14 cellular contexts compared by ENCODE assay signal in genomic region chr10:30987463-30987862, GRCh38. TPM values are rescaled to one million over a fixed set of nuclear protein-coding genes. Genes with fewer than 3 reads are reported as not detected.
DNase-seq lines count a peak whose midpoint lies in the region; ATAC-seq and TF ChIP-seq lines count a peak whose summit lies in the region.
"Had no signal": no experiment of that assay in that cellular context is flagged by ENCODE, and none has a peak within 500 bp of the region (broad histone marks: within the 10 kb centered on the region; RNA-seq: fewer than 3 reads in every experiment).

No MANE protein-coding gene starts in this region.

- H3K4me3 Mint-ChIP-seq in activated CD4-positive, alpha-beta T cell treated with anti-CD3 and anti-CD28 coated beads, Interleukin-2, amount 10 ng/mL, durations not matched to agents 24 days and 14 days: no peak overlapping the region
- peak overlapping the region; percentile 33 for H3K4me3 Mint-ChIP-seq in activated T-helper 2 cell treated with anti-CD3 and anti-CD28 coated beads, Interferon-gamma antibody, Interleukin-2, Interleukin-4, amounts not matched to agents 10 μg/mL and 5 μg/mL and 100 μg/mL, durations not matched to agents 14 hours and 24 hours and 36 hours (ENCODE audit: low read depth)
- H3K4me3 Mint-ChIP-seq: CD8-positive, alpha-beta memory T cell; H9 had no signal

- no peak for TF ChIP-seq POLR2A in IMR-90 (IDR thresholded peaks at IDR 0.05; ENCODE audit: low read depth, low read length)

- no peaks in the 10 kb centered on the region for H3K9me3 ChIP-seq in IMR-90 (ENCODE audit: control insufficient read depth, insufficient read depth, low read length)
- H3K9me3 ChIP-seq: Caco-2 had no signal

- peak overlapping the region; percentile 39; the same call in 1 of the 2 replicates for H2BK20ac ChIP-seq in IMR-90 (ENCODE audit: low read depth, low read length)

- no peak overlapping the region for H2BK5ac ChIP-seq in IMR-90 (ENCODE audit: low read depth, low read length, poor library complexity, severe bottlenecking)

- peak overlapping the region in 1 of 2 experiments; percentile 56; a peak in 1 of 4 replicates for H4K8ac ChIP-seq in IMR-90 (ENCODE audit: low read depth in 2 of 2, low read length in 2 of 2)

- DNase-seq in activated CD4-positive, alpha-beta T cell treated with anti-CD3 and anti-CD28 coated beads, Interleukin-2, amount 10 ng/mL, durations not matched to agents 24 days and 14 days: peak; percentile 49
- no peak for DNase-seq in activated CD4-positive, alpha-beta T cell treated with anti-CD3 and anti-CD28 coated beads, Interleukin-2, amount 50 U/mL, for 48 hours
- DNase-seq in IMR-90 (no peak), left ventricle myocardium superior (no peak), islet precursor cell (no peak), superior temporal gyrus (ENCODE audit: extremely low spot score) (no peak)
- no peak for DNase-seq in activated T-helper 2 cell treated with anti-CD3 and anti-CD28 coated beads, Interferon-gamma antibody, Interleukin-2, Interleukin-4, amounts not matched to agents 10 μg/mL and 5 μg/mL and 100 μg/mL, durations not matched to agents 14 hours and 24 hours and 36 hours (ENCODE audit: low spot score)
- no peak for DNase-seq in activated naive CD4-positive, alpha-beta T cell treated with anti-CD3 and anti-CD28 coated beads, Interleukin-2, amount 50 U/mL, for 72 hours (ENCODE audit: low spot score in 2 of 2)
- DNase-seq: Caco-2; CD8-positive, alpha-beta memory T cell; GF-D8; GOT3; H9 had no signal

- peaks cover 3% of the 10 kb centered on the region; the same call in 1 of the 2 replicates for H3K4me1 ChIP-seq in IMR-90 (ENCODE audit: control insufficient read depth, insufficient read depth, low read length)
- H3K4me1 ChIP-seq: Caco-2 had no signal

- no peak overlapping the region for H4K5ac ChIP-seq in IMR-90 (ENCODE audit: low read depth, low read length)

- peaks cover 7% of the 10 kb centered on the region for H3K36me3 Mint-ChIP-seq in activated CD4-positive, alpha-beta T cell treated with anti-CD3 and anti-CD28 coated beads, Interleukin-2, amount 10 ng/mL, durations not matched to agents 24 days and 14 days (ENCODE audit: low read depth)
- peaks cover 22% of the 10 kb centered on the region for H3K36me3 Mint-ChIP-seq in activated T-helper 2 cell treated with anti-CD3 and anti-CD28 coated beads, Interferon-gamma antibody, Interleukin-2, Interleukin-4, amounts not matched to agents 10 μg/mL and 5 μg/mL and 100 μg/mL, durations not matched to agents 14 hours and 24 hours and 36 hours (ENCODE audit: low read depth)
- peaks cover 0 to 7% of the 10 kb centered on the region in 2 donors for H3K36me3 Mint-ChIP-seq in activated naive CD4-positive, alpha-beta T cell treated with anti-CD3 and anti-CD28 coated beads, Interleukin-2, amount 50 U/mL, for 72 hours

- peak overlapping the region; percentile 37 for H2BK120ac ChIP-seq in IMR-90 (ENCODE audit: low read depth, low read length)

- CTCF ChIA-PET in IMR-90 (lab: Yijun Ruan, JAX): interaction anchor here (0.6 kb wide), 1 partner anchor 10 kb away, joined by 4 read pairs; no protein-coding TSS in a partner anchor

- no peaks in the 10 kb centered on the region for H4K20me1 ChIP-seq in IMR-90 (ENCODE audit: insufficient read depth, low read length)

- ATAC-seq in IMR-90 (ENCODE audit: low read depth): no peak
- peak; percentile 67 for ATAC-seq in left ventricle myocardium superior
- no peak for ATAC-seq in activated naive CD4-positive, alpha-beta T cell treated with anti-CD3 and anti-CD28 coated beads, Interleukin-2, amount 50 U/mL, for 72 hours

- no peak overlapping the region for H2AK9ac ChIP-seq in IMR-90 (replicated peaks; ENCODE audit: low read depth, low read length, poor library complexity)

- no TSS peak for BruUV-seq in IMR-90 (replicated peaks; lab: Mats Ljungman, UMichigan)

- intact Hi-C loops in activated CD4-positive, alpha-beta T cell treated with anti-CD3 and anti-CD28 coated beads, Interleukin-2, amount 10 ng/mL, durations not matched to agents 24 days and 14 days (cut with micrococcal nuclease): loop anchor here (2.0 to 10.0 kb wide), 3 partner anchors 19 to 365 kb away; no protein-coding TSS in a partner anchor
- intact Hi-C loops in IMR-90 (cut with micrococcal nuclease): no loop called here
- intact Hi-C loops in activated T-helper 2 cell treated with anti-CD3 and anti-CD28 coated beads, Interferon-gamma antibody, Interleukin-2, Interleukin-4, amounts not matched to agents 10 μg/mL and 5 μg/mL and 100 μg/mL, durations not matched to agents 14 hours and 24 hours and 36 hours (cut with micrococcal nuclease): loop anchor here (5.0 to 10.0 kb wide), 5 partner anchors 107 to 330 kb away; partner anchors contain the start of gene ZEB1
- intact Hi-C loops in left ventricle myocardium superior (cut with micrococcal nuclease): no loop called here

- peak overlapping the region; percentile 36; the same call in 1 of the 2 replicates for H3K4ac ChIP-seq in IMR-90 (ENCODE audit: low read depth, low read length)

- H3K4me2 ChIP-seq in IMR-90 (ENCODE audit: low read depth, low read length): no peak overlapping the region

- H3K23ac ChIP-seq in IMR-90 (ENCODE audit: low read depth, low read length): peak overlapping the region; percentile 31; the same call in 1 of the 2 replicates

- peak overlapping the region; percentile 37; the same call in 1 of the 2 replicates for H3K14ac ChIP-seq in IMR-90 (replicated peaks; ENCODE audit: low read depth, low read length)

- H3K9me1 ChIP-seq in IMR-90 (ENCODE audit: insufficient read depth, low read length): no peaks in the 10 kb centered on the region; the same call in 1 of the 2 replicates

- no peak for TF ChIP-seq CTCF in IMR-90 (conservative IDR thresholded peaks at IDR 0.05; ENCODE audit: low read depth, low read length)

- H3K9ac ChIP-seq in IMR-90 (ENCODE audit: low read depth, low read length): no peak overlapping the region

- no CpG with 5 or more reads among the region's 5 CpGs for WGBS in IMR-90 (ENCODE audit: extremely low coverage in 2 of 2, insufficient read length in 1 of 2), 2 experiments

- H4K91ac ChIP-seq in IMR-90 (ENCODE audit: insufficient read depth, low read depth, low read length): peak overlapping the region; percentile 49; the same call in 1 of the 2 replicates

- no peaks in the 10 kb centered on the region for H3K27me3 ChIP-seq in IMR-90 (ENCODE audit: control insufficient read depth, insufficient read depth, low read length)

- no peak overlapping the region for H2AFZ ChIP-seq in IMR-90 (replicated peaks; ENCODE audit: low read length, poor library complexity)

- H3K36me3 ChIP-seq in IMR-90 (ENCODE audit: control insufficient read depth, insufficient read depth, low read length): no peaks in the 10 kb centered on the region

- H3K4me3 ChIP-seq in IMR-90 (ENCODE audit: insufficient read depth, low read depth, low read length): no peak overlapping the region

- TF ChIP-seq RAD21 in IMR-90 (IDR thresholded peaks at IDR 0.05; ENCODE audit: low read length): no peak

- peak overlapping the region; percentile 88 for H2BK15ac ChIP-seq in IMR-90 (ENCODE audit: low read depth, low read length)

- POLR2A ChIA-PET in IMR-90 (lab: Charles Lee; ENCODE audit: unreplicated experiment): no interaction called here

- H2AK5ac ChIP-seq in IMR-90 (ENCODE audit: low read depth, low read length): peak overlapping the region; percentile 76

- H3K27ac Mint-ChIP-seq in activated CD4-positive, alpha-beta T cell treated with anti-CD3 and anti-CD28 coated beads, Interleukin-2, amount 10 ng/mL, durations not matched to agents 24 days and 14 days: peak overlapping the region; percentile 65
- no peak overlapping the region for H3K27ac Mint-ChIP-seq in activated T-helper 2 cell treated with anti-CD3 and anti-CD28 coated beads, Interferon-gamma antibody, Interleukin-2, Interleukin-4, amounts not matched to agents 10 μg/mL and 5 μg/mL and 100 μg/mL, durations not matched to agents 14 hours and 24 hours and 36 hours
- no peak overlapping the region for H3K27ac Mint-ChIP-seq in activated naive CD4-positive, alpha-beta T cell treated with anti-CD3 and anti-CD28 coated beads, Interleukin-2, amount 50 U/mL, for 72 hours
- H3K27ac Mint-ChIP-seq: CD8-positive, alpha-beta memory T cell; H9 had no signal

- H3K56ac ChIP-seq in IMR-90 (ENCODE audit: extremely low read depth, insufficient read depth, low read length): no peak overlapping the region; the same call in 1 of the 2 replicates

- in situ Hi-C loops in IMR-90 (cut with MboI; ENCODE audit: low sequenced_read_pairs): no loop called here

- H3K79me1 ChIP-seq in IMR-90 (ENCODE audit: low read depth in 1 of 2, low read length in 2 of 2): peaks cover 8 to 35% of the 10 kb centered on the region in 2 experiments

- no peak overlapping the region for H3K27ac ChIP-seq in IMR-90 (ENCODE audit: insufficient read depth, low read length)
- H3K27ac ChIP-seq: 22Rv1 had no signal

- H3K18ac ChIP-seq in IMR-90 (ENCODE audit: low read depth, low read length): peak overlapping the region; percentile 73; the same call in 1 of the 2 replicates

- dilution Hi-C loops in IMR-90 (cut with HindIII; ENCODE audit: low sequenced_read_pairs, unreplicated experiment): no loop called here

- H3K9me3 Mint-ChIP-seq in activated CD4-positive, alpha-beta T cell treated with anti-CD3 and anti-CD28 coated beads, Interleukin-2, amount 10 ng/mL, durations not matched to agents 24 days and 14 days: peaks cover 5% of the 10 kb centered on the region
- H3K9me3 Mint-ChIP-seq in activated T-helper 2 cell treated with anti-CD3 and anti-CD28 coated beads, Interferon-gamma antibody, Interleukin-2, Interleukin-4, amounts not matched to agents 10 μg/mL and 5 μg/mL and 100 μg/mL, durations not matched to agents 14 hours and 24 hours and 36 hours: peaks cover 7% of the 10 kb centered on the region
- H3K9me3 Mint-ChIP-seq in activated naive CD4-positive, alpha-beta T cell treated with anti-CD3 and anti-CD28 coated beads, Interleukin-2, amount 50 U/mL, for 72 hours: peaks cover 0 to 5% of the 10 kb centered on the region in 2 donors
- H3K9me3 Mint-ChIP-seq: H9 had no signal

- peaks cover 22% of the 10 kb centered on the region for H3K4me1 Mint-ChIP-seq in activated CD4-positive, alpha-beta T cell treated with anti-CD3 and anti-CD28 coated beads, Interleukin-2, amount 10 ng/mL, durations not matched to agents 24 days and 14 days
- peaks cover 36% of the 10 kb centered on the region for H3K4me1 Mint-ChIP-seq in activated T-helper 2 cell treated with anti-CD3 and anti-CD28 coated beads, Interferon-gamma antibody, Interleukin-2, Interleukin-4, amounts not matched to agents 10 μg/mL and 5 μg/mL and 100 μg/mL, durations not matched to agents 14 hours and 24 hours and 36 hours (ENCODE audit: low read depth)
- H3K4me1 Mint-ChIP-seq: H9 had no signal

- H3K27me3 Mint-ChIP-seq in activated CD4-positive, alpha-beta T cell treated with anti-CD3 and anti-CD28 coated beads, Interleukin-2, amount 10 ng/mL, durations not matched to agents 24 days and 14 days: no peaks in the 10 kb centered on the region
- no peaks in the 10 kb centered on the region for H3K27me3 Mint-ChIP-seq in activated T-helper 2 cell treated with anti-CD3 and anti-CD28 coated beads, Interferon-gamma antibody, Interleukin-2, Interleukin-4, amounts not matched to agents 10 μg/mL and 5 μg/mL and 100 μg/mL, durations not matched to agents 14 hours and 24 hours and 36 hours (ENCODE audit: low read depth)
- H3K27me3 Mint-ChIP-seq: CD8-positive, alpha-beta memory T cell had no signal

RNA-seq across cellular contexts. Expression of gene ZNF438, which starts 44.2 kb away (rescaled TPM):
- total RNA-seq in activated CD4-positive, alpha-beta T cell treated with anti-CD3 and anti-CD28 coated beads, Interleukin-2, amount 10 ng/mL, durations not matched to agents 24 days and 14 days: 2.4 and 3.2 TPM in 2 replicates
- total RNA-seq in IMR-90 (2012; rRNA removed): 2.8 and 2.9 TPM in 2 replicates
- 1.8 TPM in 2 replicates for polyA plus RNA-seq in IMR-90 (2012; rRNA removed)
- polyA plus RNA-seq in IMR-90 (2012; cell fraction: cytosol; rRNA removed): 0.75 and 0.88 TPM in 2 replicates
- 1.1 and 4.6 TPM in 2 replicates for polyA plus RNA-seq in IMR-90 (2012; cell fraction: nucleus; rRNA removed; ENCODE audit: low replicate concordance)
- total RNA-seq in activated T-helper 2 cell treated with anti-CD3 and anti-CD28 coated beads, Interferon-gamma antibody, Interleukin-2, Interleukin-4, amounts not matched to agents 10 μg/mL and 5 μg/mL and 100 μg/mL, durations not matched to agents 14 hours and 24 hours and 36 hours: 5.8 and 6.1 TPM in 2 replicates
- total RNA-seq in left ventricle myocardium superior: 13.9 TPM
- 1 to 10 TPM; 3.7 to 4.2 TPM for total RNA-seq in activated naive CD4-positive, alpha-beta T cell treated with anti-CD3 and anti-CD28 coated beads, Interleukin-2, amount 50 U/mL, for 72 hours

Comparison
In these comparisons a context has a peak if more than half of its experiments do, and no peak if none do; other contexts are left out.
1. intact Hi-C loops: an anchor here in activated CD4-positive, alpha-beta T cell treated with anti-CD3 and anti-CD28 coated beads, Interleukin-2, amount 10 ng/mL, durations not matched to agents 24 days and 14 days (2.0 to 10.0 kb wide) and activated T-helper 2 cell treated with anti-CD3 and anti-CD28 coated beads, Interferon-gamma antibody, Interleukin-2, Interleukin-4, amounts not matched to agents 10 μg/mL and 5 μg/mL and 100 μg/mL, durations not matched to agents 14 hours and 24 hours and 36 hours (5.0 to 10.0 kb wide); none called in IMR-90 and left ventricle myocardium superior.